In genomic region chr7:89796481-89796880, GRCh38 we compare ENCODE assay signal across 7 cellular contexts.
"Had no signal": no experiment of that assay in that cellular context is flagged by ENCODE, and none has a peak within 500 bp of the region (broad histone marks: within the 10 kb centered on the region; RNA-seq: fewer than 3 reads in every experiment).

No MANE protein-coding gene starts in this region.

- H3K4me3 ChIP-seq: GM23248, GM23338 had no signal

- DNase-seq: GM23248, GOT3, H7, H9, HCEC 1CT, HFFc6 had no signal
